Comparison of ENCODE assay signal across 1 cellular context in the genomic region with DNA sequence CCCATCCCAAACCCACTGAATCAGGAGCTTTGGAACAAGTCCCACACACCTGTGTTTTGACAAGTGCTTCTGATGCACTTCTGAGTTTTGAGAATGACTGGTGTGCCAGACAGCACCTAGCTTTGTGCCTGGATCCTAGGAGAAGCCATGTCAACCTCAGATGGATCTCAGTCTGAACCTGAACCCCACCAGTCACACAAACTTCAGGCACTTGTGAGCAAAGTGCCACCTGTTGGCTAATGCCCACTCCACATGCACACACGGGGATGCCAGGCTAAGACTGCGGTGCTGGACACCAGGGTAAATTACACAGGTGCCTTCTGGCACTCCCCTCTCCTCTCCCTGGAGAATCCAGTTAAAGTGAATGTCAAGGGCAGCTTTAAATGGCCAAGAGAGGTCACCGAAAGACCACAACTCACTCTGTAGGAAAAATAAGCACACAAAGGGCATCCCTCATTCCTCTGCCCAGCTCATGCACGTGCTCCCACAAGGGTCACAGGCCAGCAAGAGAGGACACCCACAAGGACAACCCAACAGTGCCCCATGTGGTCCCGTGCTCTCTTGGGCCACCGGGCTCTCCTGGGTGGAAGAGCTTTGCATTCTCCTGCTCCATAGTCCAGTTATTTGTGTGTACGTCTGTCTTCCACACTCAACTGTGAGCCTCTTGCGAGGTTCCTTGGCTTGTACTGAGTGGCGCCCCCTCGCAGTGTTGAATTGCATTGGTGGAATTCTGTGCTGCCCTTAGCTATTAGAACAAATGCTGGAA.
TF ChIP-seq lines count a peak whose summit lies in the region.

No MANE protein-coding gene starts in this region.

TF ChIP-seq in HCT116, 20 proteins besides CTCF, POLR2A, EP300 and RAD21:
- no peak for TF ChIP-seq JUND (IDR thresholded peaks at IDR 0.05)
- TF ChIP-seq CEBPB (IDR thresholded peaks at IDR 0.05; ENCODE audit: low read depth) = no peak
- TF ChIP-seq FOSL1 (IDR thresholded peaks at IDR 0.05; ENCODE audit: low read depth) = no peak
- TF ChIP-seq, protein P1, sequence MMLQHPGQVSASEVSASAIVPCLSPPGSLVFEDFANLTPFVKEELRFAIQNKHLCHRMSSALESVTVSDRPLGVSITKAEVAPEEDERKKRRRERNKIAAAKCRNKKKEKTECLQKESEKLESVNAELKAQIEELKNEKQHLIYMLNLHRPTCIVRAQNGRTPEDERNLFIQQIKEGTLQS (IDR thresholded peaks at IDR 0.05) = no peak
- TF ChIP-seq POLR2AphosphoS5 (IDR thresholded peaks at IDR 0.05; ENCODE audit: low read depth, low read length) = no peak
- no peak for TF ChIP-seq TCF7L2 (IDR thresholded peaks at IDR 0.05; ENCODE audit: borderline replicate concordance, extremely low read depth, insufficient read depth, insufficient read length)
- no peak for TF ChIP-seq EZH2phosphoT487 (IDR thresholded peaks at IDR 0.05; ENCODE audit: borderline replicate concordance)
- no peak for TF ChIP-seq EZH2 (IDR thresholded peaks at IDR 0.05)
- TF ChIP-seq SIN3A (IDR thresholded peaks at IDR 0.05; ENCODE audit: low read depth) = no peak
- no peak for TF ChIP-seq MAX (IDR thresholded peaks at IDR 0.05)
- TF ChIP-seq ZFX (IDR thresholded peaks at IDR 0.05) = no peak
- TF ChIP-seq ELF1 (IDR thresholded peaks at IDR 0.05; ENCODE audit: borderline replicate concordance, low read depth) = no peak
- TF ChIP-seq, protein P2, sequence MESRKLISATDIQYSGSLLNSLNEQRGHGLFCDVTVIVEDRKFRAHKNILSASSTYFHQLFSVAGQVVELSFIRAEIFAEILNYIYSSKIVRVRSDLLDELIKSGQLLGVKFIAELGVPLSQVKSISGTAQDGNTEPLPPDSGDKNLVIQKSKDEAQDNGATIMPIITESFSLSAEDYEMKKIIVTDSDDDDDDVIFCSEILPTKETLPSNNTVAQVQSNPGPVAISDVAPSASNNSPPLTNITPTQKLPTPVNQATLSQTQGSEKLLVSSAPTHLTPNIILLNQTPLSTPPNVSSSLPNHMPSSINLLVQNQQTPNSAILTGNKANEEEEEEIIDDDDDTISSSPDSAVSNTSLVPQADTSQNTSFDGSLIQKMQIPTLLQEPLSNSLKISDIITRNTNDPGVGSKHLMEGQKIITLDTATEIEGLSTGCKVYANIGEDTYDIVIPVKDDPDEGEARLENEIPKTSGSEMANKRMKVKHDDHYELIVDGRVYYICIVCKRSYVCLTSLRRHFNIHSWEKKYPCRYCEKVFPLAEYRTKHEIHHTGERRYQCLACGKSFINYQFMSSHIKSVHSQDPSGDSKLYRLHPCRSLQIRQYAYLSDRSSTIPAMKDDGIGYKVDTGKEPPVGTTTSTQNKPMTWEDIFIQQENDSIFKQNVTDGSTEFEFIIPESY (IDR thresholded peaks at IDR 0.05; ENCODE audit: extremely low read depth, insufficient replicate concordance, low read length) = no peak
- TF ChIP-seq REST (IDR thresholded peaks at IDR 0.05; ENCODE audit: low read depth) = no peak
- TF ChIP-seq ZNF274 (IDR thresholded peaks at IDR 0.05; ENCODE audit: low read depth, low read length) = no peak
- TF ChIP-seq SP1 (IDR thresholded peaks at IDR 0.05; ENCODE audit: low read depth) = no peak
- TF ChIP-seq EGR1 (IDR thresholded peaks at IDR 0.05; ENCODE audit: low read depth) = no peak
- TF ChIP-seq YY1 (IDR thresholded peaks at IDR 0.05; ENCODE audit: extremely low read depth, insufficient replicate concordance, low read depth, low read length) = no peak
- TF ChIP-seq CBX3 (IDR thresholded peaks at IDR 0.05; ENCODE audit: low read depth) = no peak
- no peak for TF ChIP-seq SRF (IDR thresholded peaks at IDR 0.05; ENCODE audit: low read depth)
